16 cellular contexts compared by ENCODE assay signal in genomic region chr1:68358439-68358838, GRCh38.
DNase-seq lines count a peak whose midpoint lies in the region; ATAC-seq and TF ChIP-seq lines count a peak whose summit lies in the region.
"Had no signal": no experiment of that assay in that cellular context is flagged by ENCODE, and none has a peak within 500 bp of the region (broad histone marks: within the 10 kb centered on the region; RNA-seq: fewer than 3 reads in every experiment).

No MANE protein-coding gene starts in this region.

- H3K4me1 ChIP-seq in heart left ventricle, result peaks cover 0 to 18% (median 8%) of the 10 kb centered on the region in 12 donors
- H3K4me1 ChIP-seq in right cardiac atrium (ENCODE audit: control insufficient read depth, insufficient read depth, low read length), result no peaks in the 10 kb centered on the region
- H3K4me1 ChIP-seq in adipocyte (ENCODE audit: control insufficient read depth, insufficient read depth, low read length), result peaks cover 22% of the 10 kb centered on the region
- H3K4me1 ChIP-seq in left ventricle myocardium inferior, result peaks cover 14% of the 10 kb centered on the region
- peaks cover 0 to 6% of the 10 kb centered on the region in 2 donors for H3K4me1 ChIP-seq in aorta (ENCODE audit: control insufficient read depth in 1 of 2, insufficient read depth in 2 of 2, low read length in 2 of 2)
- H3K4me1 ChIP-seq: prostate gland had no signal

- H3K36me3 ChIP-seq in heart left ventricle (no peaks in the 10 kb centered on the region), adipocyte (ENCODE audit: control insufficient read depth, insufficient read depth, low read length, severe bottlenecking) (no peaks in the 10 kb centered on the region), left ventricle myocardium inferior (no peaks in the 10 kb centered on the region), aorta (ENCODE audit: control insufficient read depth in 1 of 2, insufficient read depth in 2 of 2, low read length in 1 of 2) (no peaks in the 10 kb centered on the region)
- H3K36me3 ChIP-seq: prostate gland had no signal

- DNase-seq in heart left ventricle (peak in 4 of 5 donors; percentile 21 to 34 (median 30)), right cardiac atrium (no peak), adipocyte (ENCODE audit: low read depth) (peak; percentile 29), left ventricle myocardium inferior (no peak), aorta (no peak), amniotic stem cell (lab: John Stamatoyannopoulos, UW) (no peak)
- DNase-seq: activated CD4-positive, CD25-positive, alpha-beta regulatory T cell; activated effector memory CD4-positive, alpha-beta T cell treated with anti-CD3 and anti-CD28 coated beads, Interleukin-2, amount 50 U/mL, for 16 hours; dermis blood vessel endothelial cell; NCI-H510A; SW 1271 had no signal

- ATAC-seq in heart left ventricle, result peak in 3 of 4 donors; percentile 20 to 45 (median 43)
- ATAC-seq in right cardiac atrium, result no peak
- no peak for ATAC-seq in aorta (ENCODE audit: low FRiP score)
- no peak for ATAC-seq in GM21526 (IDR thresholded peaks at IDR 0.05; ENCODE audit: low FRiP score, unreplicated experiment)
- ATAC-seq in GM19351 (IDR thresholded peaks at IDR 0.05; ENCODE audit: unreplicated experiment), result no peak
- ATAC-seq: esophagus mucosa had no signal

- no peak for TF ChIP-seq POLR2A in heart left ventricle (IDR thresholded peaks at IDR 0.05)

- peak overlapping the region in 5 of 12 donors; percentile 1 to 45 (median 35) for H3K27ac ChIP-seq in heart left ventricle
- H3K27ac ChIP-seq in right cardiac atrium (ENCODE audit: low read length), result no peak overlapping the region
- H3K27ac ChIP-seq in left ventricle myocardium inferior (replicated peaks), result peak overlapping the region; percentile 28
- peak overlapping the region; percentile 45 to 63 for H3K27ac ChIP-seq in aorta (ENCODE audit: low read depth in 1 of 2, low read length in 2 of 2)
- H3K27ac ChIP-seq: KMS-11, prostate gland had no signal

- H3K9ac ChIP-seq in adipocyte (ENCODE audit: low read length), result no peak overlapping the region
- H3K9ac ChIP-seq: KMS-11 had no signal

- 22 to 28% (median 24%) methylated on average over 4 of the region's 4 CpGs for WGBS in heart left ventricle, 4 donors
- WGBS in right cardiac atrium, result 19% methylated on average over 4 of the region's 4 CpGs
- WGBS in aorta, 2 donors, result 9% methylated on average over 4 of the region's 4 CpGs

- TF ChIP-seq CTCF in heart left ventricle (IDR thresholded peaks at IDR 0.05) (no peak), left ventricle myocardium inferior (IDR thresholded peaks at IDR 0.05; ENCODE audit: borderline replicate concordance) (no peak)

- H3K4me3 ChIP-seq in heart left ventricle, result no peak overlapping the region
- no peak overlapping the region for H3K4me3 ChIP-seq in right cardiac atrium (ENCODE audit: low read length)
- no peak overlapping the region for H3K4me3 ChIP-seq in adipocyte (ENCODE audit: low read length)
- no peak overlapping the region for H3K4me3 ChIP-seq in left ventricle myocardium inferior
- H3K4me3 ChIP-seq in aorta (ENCODE audit: low read length in 2 of 2), result no peak overlapping the region
- H3K4me3 ChIP-seq: prostate gland had no signal

- intact Hi-C loops in heart left ventricle (cut with DNase I), result loop anchor here in 1 of 10 donors (10.0 kb wide), 1 partner anchor 584 kb away; no protein-coding TSS in a partner anchor
- intact Hi-C loops in right cardiac atrium (cut with DNase I), result no loop called here
- intact Hi-C loops in left ventricle myocardium inferior (cut with micrococcal nuclease), result no loop called here
- intact Hi-C loops in aorta (cut with DNase I), result no loop called here

- H3K27me3 ChIP-seq in heart left ventricle (no peaks in the 10 kb centered on the region), right cardiac atrium (ENCODE audit: control insufficient read depth, insufficient read depth) (no peaks in the 10 kb centered on the region), adipocyte (replicated peaks; ENCODE audit: control insufficient read depth, insufficient read depth, low read length) (no peaks in the 10 kb centered on the region), left ventricle myocardium inferior (ENCODE audit: low read depth) (no peaks in the 10 kb centered on the region), aorta (ENCODE audit: control insufficient read depth in 1 of 2, insufficient read depth in 2 of 2, low read length in 1 of 2) (no peaks in the 10 kb centered on the region)

- H3K9me3 ChIP-seq in heart left ventricle, result no peaks in the 10 kb centered on the region
- no peaks in the 10 kb centered on the region for H3K9me3 ChIP-seq in right cardiac atrium (ENCODE audit: control insufficient read depth, low read length)
- no peaks in the 10 kb centered on the region for H3K9me3 ChIP-seq in adipocyte (ENCODE audit: control insufficient read depth, low read length)
- no peaks in the 10 kb centered on the region for H3K9me3 ChIP-seq in left ventricle myocardium inferior (replicated peaks)
- no peaks in the 10 kb centered on the region for H3K9me3 ChIP-seq in aorta (ENCODE audit: control insufficient read depth, low read length)
- H3K9me3 ChIP-seq: prostate gland had no signal

Comparison
In these comparisons a context has a peak if more than half of its experiments do, and no peak if none do; other contexts are left out.
1. ATAC-seq: peak in heart left ventricle (3 of 4); none in right cardiac atrium (0 of 2), aorta (single experiment), GM21526 (single experiment) and GM19351 (single experiment).
2. DNase-seq: peak in heart left ventricle (4 of 5) and adipocyte (single experiment); none in right cardiac atrium (0 of 3), left ventricle myocardium inferior (single experiment), aorta (0 of 2) and amniotic stem cell (single experiment).